Comparison of ENCODE assay signal across 15 cellular contexts in genomic region chr18:59575995-59576394, GRCh38.
"Had no signal": no experiment of that assay in that cellular context is flagged by ENCODE, and none has a peak within 500 bp of the region (broad histone marks: within the 10 kb centered on the region; RNA-seq: fewer than 3 reads in every experiment).

No MANE protein-coding gene starts in this region.

- DNase-seq: activated CD4-positive, alpha-beta T cell treated with anti-CD3 and anti-CD28 coated beads for 1 hour; activated CD4-positive, alpha-beta T cell treated with anti-CD3 and anti-CD28 coated beads, Interleukin-2, amount 50 U/mL, for 4 hours; activated gamma-delta T cell; activated T-cell treated with anti-CD3 and anti-CD28 coated beads, Interleukin-2, amount 50 U/mL, for 72 hours; gastrocnemius medialis; head of caudate nucleus; left ventricle myocardium inferior; mammary epithelial cell; mucosa of descending colon; naive thymus-derived CD4-positive, alpha-beta T cell; psoas muscle; right cardiac atrium; stimulated activated CD4-positive, alpha-beta T cell treated with anti-CD3 and anti-CD28 coated beads, Interleukin-2, amount 100 ng/mL, for 24 hours; stimulated activated naive CD4-positive, alpha-beta T cell treated with Interleukin-2 at 50 U/mL for 16 hours; WERI-Rb-1 had no signal
